ENCODE assay signal across 10 cellular contexts in the genomic region with DNA sequence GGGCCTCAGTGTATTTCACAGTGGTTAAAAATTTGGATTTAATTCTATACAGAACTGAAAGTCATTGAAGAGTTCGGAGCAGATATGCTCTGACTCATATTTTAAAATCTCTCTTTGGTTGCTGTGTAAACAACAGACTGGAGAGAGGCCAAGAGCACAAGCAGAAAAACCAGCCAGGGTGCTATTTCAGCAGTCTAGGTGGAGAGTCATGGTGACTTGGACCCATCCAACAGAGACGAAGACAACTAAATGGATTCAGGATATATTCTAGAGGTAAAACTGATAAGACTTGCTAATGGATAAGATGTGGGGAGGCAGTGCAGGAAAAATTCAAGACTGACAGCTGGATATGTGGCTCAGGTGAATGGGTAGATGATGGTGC.
A peak's percentile ranks its signal among the peaks of the same experiment; 100 is the strongest.
DNase-seq lines count a peak whose midpoint lies in the region; ATAC-seq and TF ChIP-seq lines count a peak whose summit lies in the region.
"Had no signal": no experiment of that assay in that cellular context is flagged by ENCODE, and none has a peak within 500 bp of the region (broad histone marks: within the 10 kb centered on the region; RNA-seq: fewer than 3 reads in every experiment).

No MANE protein-coding gene starts in this region.

- H3K9me3 Mint-ChIP-seq in type B pancreatic cell, result peaks cover 5% of the 10 kb centered on the region
- no peaks in the 10 kb centered on the region for H3K9me3 Mint-ChIP-seq in nephron progenitor cell
- H3K9me3 Mint-ChIP-seq: activated CD4-positive, alpha-beta memory T cell treated with anti-CD3 and anti-CD28 coated beads, Interleukin-2, amount 10 ng/mL, durations not matched to agents 7 days and 5 days had no signal

- no peaks in the 10 kb centered on the region for H3K9me3 ChIP-seq in gastroesophageal sphincter
- H3K9me3 ChIP-seq: uterus had no signal

- CTCF ChIA-PET in RWPE1 (lab: Yijun Ruan, JAX), result interaction anchor here (0.8 kb wide), 1 partner anchor 24 kb away, joined by 3 read pairs; no protein-coding TSS in a partner anchor

- no peak for TF ChIP-seq EP300 in gastroesophageal sphincter (IDR thresholded peaks at IDR 0.05)

- H3K27me3 Mint-ChIP-seq in type B pancreatic cell (no peaks in the 10 kb centered on the region), nephron progenitor cell (ENCODE audit: low read depth, poor library complexity) (no peaks in the 10 kb centered on the region)
- H3K27me3 Mint-ChIP-seq: activated CD4-positive, alpha-beta memory T cell treated with anti-CD3 and anti-CD28 coated beads, Interleukin-2, amount 10 ng/mL, durations not matched to agents 7 days and 5 days had no signal

- H3K4me1 Mint-ChIP-seq in type B pancreatic cell (ENCODE audit: unreplicated experiment) (peaks cover 41% of the 10 kb centered on the region), nephron progenitor cell (no peaks in the 10 kb centered on the region)

- TF ChIP-seq POLR2A in gastroesophageal sphincter (IDR thresholded peaks at IDR 0.05), result no peak

- H3K36me3 Mint-ChIP-seq in type B pancreatic cell (peaks cover 10% of the 10 kb centered on the region), nephron progenitor cell (ENCODE audit: low read depth) (peaks cover 24% of the 10 kb centered on the region)

- no peak overlapping the region for H3K4me3 ChIP-seq in gastroesophageal sphincter
- H3K4me3 ChIP-seq: uterus had no signal

- H3K4me3 Mint-ChIP-seq in type B pancreatic cell, result peak overlapping the region; percentile 70
- H3K4me3 Mint-ChIP-seq in nephron progenitor cell, result no peak overlapping the region
- H3K4me3 Mint-ChIP-seq: activated CD4-positive, alpha-beta memory T cell treated with anti-CD3 and anti-CD28 coated beads, Interleukin-2, amount 10 ng/mL, durations not matched to agents 7 days and 5 days had no signal

- H3K27ac Mint-ChIP-seq in type B pancreatic cell (peak overlapping the region; percentile 71), nephron progenitor cell (no peak overlapping the region)
- H3K27ac Mint-ChIP-seq: activated CD4-positive, alpha-beta memory T cell treated with anti-CD3 and anti-CD28 coated beads, Interleukin-2, amount 10 ng/mL, durations not matched to agents 7 days and 5 days had no signal

- ATAC-seq in gastroesophageal sphincter (peak; percentile 34), GM21786 (IDR thresholded peaks at IDR 0.05; ENCODE audit: unreplicated experiment) (no peak), GM18519 (IDR thresholded peaks at IDR 0.05; ENCODE audit: low FRiP score, unreplicated experiment) (no peak)

- DNase-seq in NCI-H2107 treated with DMSO at 0.1 percent for 48 hours (lab: John Stamatoyannopoulos, UW; ENCODE audit: unreplicated experiment), result peak; percentile 77
- DNase-seq in NCI-H2107 (lab: John Stamatoyannopoulos, UW), result no peak
- peak; percentile 95 for DNase-seq in RWPE1 (ENCODE audit: low spot score)
- no peak for DNase-seq in type B pancreatic cell (ENCODE audit: extremely low spot score, unreplicated experiment)
- DNase-seq in nephron progenitor cell, result no peak
- DNase-seq: activated CD4-positive, alpha-beta memory T cell treated with anti-CD3 and anti-CD28 coated beads, Interleukin-2, amount 10 ng/mL, durations not matched to agents 7 days and 5 days; uterus had no signal

- no peaks in the 10 kb centered on the region for H3K36me3 ChIP-seq in gastroesophageal sphincter
- H3K36me3 ChIP-seq: uterus had no signal

- 6 to 27% methylated on average over 2 of the region's 2 CpGs for WGBS in gastroesophageal sphincter (ENCODE audit: low coverage in 1 of 2), 2 donors

- H3K27ac ChIP-seq in RWPE1 (no peak overlapping the region), gastroesophageal sphincter (no peak overlapping the region)
- H3K27ac ChIP-seq: uterus had no signal

- POLR2A ChIA-PET in RWPE1 (lab: Yijun Ruan, JAX; ENCODE audit: low non-redundant PET), result interaction anchor here (0.5 kb wide), 1 partner anchor 56 kb away, joined by 3 read pairs; no protein-coding TSS in a partner anchor

- TF ChIP-seq CTCF in RWPE1 (conservative IDR thresholded peaks at IDR 0.05; ENCODE audit: low read depth) (no peak), gastroesophageal sphincter (IDR thresholded peaks at IDR 0.05) (no peak), type B pancreatic cell (conservative IDR thresholded peaks at IDR 0.05) (no peak), nephron progenitor cell (IDR thresholded peaks at IDR 0.05) (no peak)

- no peaks in the 10 kb centered on the region for H3K27me3 ChIP-seq in gastroesophageal sphincter
- H3K27me3 ChIP-seq: uterus had no signal

- peaks cover 7 to 56% (median 12%) of the 10 kb centered on the region in 3 donors for H3K4me1 ChIP-seq in gastroesophageal sphincter

Comparison
In these comparisons a context has a peak if more than half of its experiments do, and no peak if none do; other contexts are left out.
1. DNase-seq: peak in NCI-H2107 treated with DMSO at 0.1 percent for 48 hours (single experiment) and RWPE1 (single experiment); none in NCI-H2107 (single experiment), type B pancreatic cell (single experiment) and nephron progenitor cell (single experiment).